ENCODE assay signal across 32 cellular contexts in the genomic region with DNA sequence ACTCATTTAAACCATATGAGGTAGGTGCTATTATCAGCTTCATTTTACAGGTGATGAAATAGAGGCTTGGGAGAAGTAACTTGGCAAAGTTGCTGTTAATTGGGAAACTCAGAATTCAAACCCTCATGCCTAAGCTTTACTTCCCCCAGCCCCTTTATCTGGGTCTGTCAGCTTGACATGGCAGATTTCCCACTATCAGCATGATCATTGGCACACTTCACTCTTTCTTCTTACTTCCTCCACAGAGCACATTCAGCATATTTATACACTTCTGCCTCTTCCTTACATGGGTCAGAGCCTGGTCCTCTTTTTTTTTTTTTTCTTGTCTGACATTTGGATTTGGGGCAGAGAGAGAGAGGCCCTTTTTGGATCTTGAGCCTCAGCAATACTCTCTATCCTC. TPM values are rescaled to one million over a fixed set of nuclear protein-coding genes. Genes with fewer than 3 reads are reported as not detected.
"Had no signal": no experiment of that assay in that cellular context is flagged by ENCODE, and none has a peak within 500 bp of the region (broad histone marks: within the 10 kb centered on the region; RNA-seq: fewer than 3 reads in every experiment).

No MANE protein-coding gene starts in this region.

- H3K36me3 ChIP-seq: esophagus muscularis mucosa, heart left ventricle, left ventricle myocardium inferior, stomach, thyroid gland, upper lobe of left lung, vagina had no signal

- H3K27ac Mint-ChIP-seq: activated CD4-positive, alpha-beta memory T cell treated with anti-CD3 and anti-CD28 coated beads, Interleukin-2, amount 10 ng/mL, durations not matched to agents 7 days and 5 days; activated CD4-positive, alpha-beta T cell treated with anti-CD3 and anti-CD28 coated beads, Interleukin-2, amount 10 ng/mL, durations not matched to agents 7 days and 5 days; activated T-helper 17 cell treated with anti-CD3 and anti-CD28 coated beads, Interleukin-2, amount 50 U/mL, for 72 hours; dendritic cell treated with granulocyte-macrophage colony-stimulating factor and Interleukin-4, amounts not matched to agents 40 ng/mL and 50 ng/mL, for 4 days; endodermal cell; natural killer cell treated with Interleukin-12 subunit alpha and Interleukin-12 subunit beta and Interleukin-15 and Interleukin-18, amount 100 ng/mL, for 72 hours; stimulated activated naive B cell treated with anti-CD40 and anti-IgM and Interleukin-4, amounts not matched to agents 10 μg/mL and 1 μg/mL and 100 μg/mL, for 72 hours; WTC11 had no signal

- DNase-seq: activated CD4-positive, alpha-beta memory T cell treated with anti-CD3 and anti-CD28 coated beads, Interleukin-2, amount 10 ng/mL, durations not matched to agents 7 days and 5 days; activated CD4-positive, alpha-beta T cell treated with anti-CD3 and anti-CD28 coated beads for 1 hour; activated CD4-positive, alpha-beta T cell treated with anti-CD3 and anti-CD28 coated beads, Interleukin-2, amount 10 ng/mL, durations not matched to agents 7 days and 5 days; activated CD8-positive, alpha-beta memory T cell treated with anti-CD3 and anti-CD28 coated beads, Interleukin-2, amount 50 U/mL, for 48 hours; activated gamma-delta T cell treated with Interleukin-2 at 50 U/mL for 16 hours; activated naive CD4-positive, alpha-beta T cell treated with anti-CD3 and anti-CD28 coated beads, Interleukin-2, amount 50 U/mL, for 16 hours; activated T-cell treated with anti-CD3 and anti-CD28 coated beads, Interleukin-2, amount 50 U/mL, for 4 hours; amygdala; caudate nucleus; endodermal cell; foreskin keratinocyte; heart left ventricle; left ventricle myocardium inferior; mesendoderm; mucosa of descending colon; right cardiac atrium; stimulated activated CD4-positive, alpha-beta T cell treated with anti-CD3 and anti-CD28 coated beads, Interleukin-15, amount 100 ng/mL, for 24 hours; stimulated activated CD4-positive, alpha-beta T cell treated with anti-CD3 and anti-CD28 coated beads, Interleukin-2, amount 100 ng/mL, for 24 hours; stimulated activated naive B cell treated with anti-CD40 and anti-IgM and Interleukin-4, amounts not matched to agents 10 μg/mL and 1 μg/mL and 100 μg/mL, for 72 hours; stomach; thyroid gland; upper lobe of left lung had no signal

- H3K4me1 Mint-ChIP-seq: activated T-helper 17 cell treated with anti-CD3 and anti-CD28 coated beads, Interleukin-2, amount 50 U/mL, for 72 hours; endodermal cell; stimulated activated naive B cell treated with anti-CD40 and anti-IgM and Interleukin-4, amounts not matched to agents 10 μg/mL and 1 μg/mL and 100 μg/mL, for 72 hours had no signal

- H3K27me3 ChIP-seq: esophagus muscularis mucosa, foreskin keratinocyte, heart left ventricle, stomach, thyroid gland, upper lobe of left lung, vagina had no signal

- ATAC-seq: activated T-cell treated with anti-CD3 and anti-CD28 coated beads, Interleukin-2, amount 50 U/mL, for 4 hours; activated T-helper 17 cell treated with anti-CD3 and anti-CD28 coated beads, Interleukin-2, amount 50 U/mL, for 72 hours; foreskin keratinocyte; heart left ventricle; mucosa of descending colon; natural killer cell treated with Interleukin-12 subunit alpha and Interleukin-12 subunit beta and Interleukin-15 and Interleukin-18, amount 100 ng/mL, for 72 hours; right cardiac atrium; stimulated activated naive B cell treated with anti-CD40 and anti-IgM and Interleukin-4, amounts not matched to agents 10 μg/mL and 1 μg/mL and 100 μg/mL, for 72 hours; WTC11 had no signal

- H3K9me3 Mint-ChIP-seq: activated CD4-positive, alpha-beta memory T cell treated with anti-CD3 and anti-CD28 coated beads, Interleukin-2, amount 10 ng/mL, durations not matched to agents 7 days and 5 days; activated T-cell treated with anti-CD3 and anti-CD28 coated beads, Interleukin-2, amount 50 U/mL, for 4 hours; activated T-helper 17 cell treated with anti-CD3 and anti-CD28 coated beads, Interleukin-2, amount 50 U/mL, for 72 hours; endodermal cell had no signal

- H3K4me1 ChIP-seq: esophagus muscularis mucosa, foreskin keratinocyte, heart left ventricle, left ventricle myocardium inferior, stomach, thyroid gland, upper lobe of left lung, vagina had no signal

- H3K36me3 Mint-ChIP-seq: natural killer cell treated with Interleukin-12 subunit alpha and Interleukin-12 subunit beta and Interleukin-15 and Interleukin-18, amount 100 ng/mL, for 72 hours; stimulated activated naive B cell treated with anti-CD40 and anti-IgM and Interleukin-4, amounts not matched to agents 10 μg/mL and 1 μg/mL and 100 μg/mL, for 72 hours had no signal

- H3K27ac ChIP-seq: esophagus muscularis mucosa, foreskin keratinocyte, heart left ventricle, left ventricle myocardium inferior, stomach, thyroid gland, upper lobe of left lung, vagina had no signal

- H3K4me3 Mint-ChIP-seq: activated CD4-positive, alpha-beta memory T cell treated with anti-CD3 and anti-CD28 coated beads, Interleukin-2, amount 10 ng/mL, durations not matched to agents 7 days and 5 days; activated CD4-positive, alpha-beta T cell treated with anti-CD3 and anti-CD28 coated beads, Interleukin-2, amount 10 ng/mL, durations not matched to agents 7 days and 5 days; activated T-cell treated with anti-CD3 and anti-CD28 coated beads, Interleukin-2, amount 50 U/mL, for 4 hours; activated T-helper 17 cell treated with anti-CD3 and anti-CD28 coated beads, Interleukin-2, amount 50 U/mL, for 72 hours; dendritic cell treated with granulocyte-macrophage colony-stimulating factor and Interleukin-4, amounts not matched to agents 40 ng/mL and 50 ng/mL, for 4 days; endodermal cell; natural killer cell treated with Interleukin-12 subunit alpha and Interleukin-12 subunit beta and Interleukin-15 and Interleukin-18, amount 100 ng/mL, for 72 hours; stimulated activated naive B cell treated with anti-CD40 and anti-IgM and Interleukin-4, amounts not matched to agents 10 μg/mL and 1 μg/mL and 100 μg/mL, for 72 hours; WTC11 had no signal

- H3K4me3 ChIP-seq: esophagus muscularis mucosa, heart left ventricle, left ventricle myocardium inferior, lung, mucosa of descending colon, stomach, thyroid gland, upper lobe of left lung, vagina had no signal

- FAIRE-seq: islet of Langerhans, TTC549 had no signal

- H3K27me3 Mint-ChIP-seq: activated CD4-positive, alpha-beta memory T cell treated with anti-CD3 and anti-CD28 coated beads, Interleukin-2, amount 10 ng/mL, durations not matched to agents 7 days and 5 days; dendritic cell treated with granulocyte-macrophage colony-stimulating factor and Interleukin-4, amounts not matched to agents 40 ng/mL and 50 ng/mL, for 4 days had no signal

- H3K9me3 ChIP-seq: left ventricle myocardium inferior, mucosa of descending colon, thyroid gland, upper lobe of left lung, vagina had no signal

RNA-seq across cellular contexts. Expression of a gene that starts 56.5 kb away (rescaled TPM):
- total RNA-seq: activated CD4-positive, alpha-beta memory T cell treated with anti-CD3 and anti-CD28 coated beads, Interleukin-2, amount 10 ng/mL, durations not matched to agents 7 days and 5 days; activated CD4-positive, alpha-beta T cell treated with anti-CD3 and anti-CD28 coated beads, Interleukin-2, amount 10 ng/mL, durations not matched to agents 7 days and 5 days; activated T-cell treated with anti-CD3 and anti-CD28 coated beads, Interleukin-2, amount 50 U/mL, for 4 hours; activated T-helper 17 cell treated with anti-CD3 and anti-CD28 coated beads, Interleukin-2, amount 50 U/mL, for 72 hours; esophagus muscularis mucosa; foreskin keratinocyte; heart left ventricle; left ventricle myocardium inferior; natural killer cell treated with Interleukin-12 subunit alpha and Interleukin-12 subunit beta and Interleukin-15 and Interleukin-18, amount 100 ng/mL, for 72 hours; omental fat pad; right cardiac atrium; vagina; WTC11 had no signal
- polyA plus RNA-seq: foreskin keratinocyte, heart left ventricle, right cardiac atrium had no signal
